1 cellular context compared by ENCODE assay signal in the genomic region with DNA sequence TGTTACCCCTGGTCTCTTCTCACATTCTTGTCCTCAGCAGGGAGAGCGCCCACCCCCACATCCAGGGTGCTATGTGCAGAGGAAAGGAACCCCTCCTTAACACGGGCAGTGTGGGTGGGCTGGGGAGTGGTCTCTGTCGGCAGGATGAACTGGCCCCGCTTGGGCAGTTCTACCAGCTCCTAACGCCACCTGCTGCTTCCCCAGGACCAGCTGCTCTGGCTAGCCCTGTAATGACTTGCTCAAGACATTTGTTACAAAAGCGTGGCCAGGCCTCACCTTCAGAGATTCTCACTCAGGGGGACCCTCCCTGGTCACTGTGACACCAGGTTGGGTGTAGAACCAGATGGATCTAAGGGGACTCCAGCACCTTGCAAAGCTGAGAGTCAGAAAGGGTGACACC.
TF ChIP-seq lines count a peak whose summit lies in the region.

No MANE protein-coding gene starts in this region.

TF ChIP-seq in H1, 55 proteins besides CTCF, POLR2A, EP300 and RAD21 (continued from another document):
- no peak for TF ChIP-seq SRF (IDR thresholded peaks at IDR 0.05; ENCODE audit: low read depth, low read length)
